Comparison of ENCODE assay signal across 8 cellular contexts in genomic region chr22:39518124-39518786, GRCh38. TPM values are rescaled to one million over a fixed set of nuclear protein-coding genes. Genes with fewer than 3 reads are reported as not detected.
DNase-seq lines count a peak whose midpoint lies in the region; ATAC-seq and TF ChIP-seq lines count a peak whose summit lies in the region.
"Had no signal": no experiment of that assay in that cellular context is flagged by ENCODE, and none has a peak within 500 bp of the region (broad histone marks: within the 10 kb centered on the region; RNA-seq: fewer than 3 reads in every experiment).

No MANE protein-coding gene starts in this region.

- 39 to 48% methylated on average over 5 of the region's 5 CpGs for WGBS in GM23248 (ENCODE audit: low coverage in 1 of 2, low lambda C conversion rate in 2 of 2, missing lambda C conversion rate in 2 of 2), 2 experiments
- 79 to 90% methylated on average over 2 to 5 of the region's 5 CpGs for WGBS in endodermal cell (ENCODE audit: insufficient coverage in 1 of 2, insufficient read length in 1 of 2), 2 experiments

- H4K20me1 ChIP-seq in GM23248 (ENCODE audit: insufficient read depth) = peaks cover 13% of the 10 kb centered on the region; the same call in 1 of the 2 replicates

- peak; percentile 67 for DNase-seq in GM23248
- peak; percentile 44 for DNase-seq in OCI-M1 (lab: John Stamatoyannopoulos, UW)
- DNase-seq in endodermal cell = no peak
- DNase-seq in osteocyte (ENCODE audit: extremely low spot score, unreplicated experiment) = no peak
- no peak for DNase-seq in NCI-H2107 treated with DMSO at 0.1 percent for 48 hours (lab: John Stamatoyannopoulos, UW; ENCODE audit: unreplicated experiment)
- DNase-seq: small intestine had no signal

- peaks cover 62% of the 10 kb centered on the region for H3K36me3 Mint-ChIP-seq in endodermal cell (ENCODE audit: low read depth)
- peaks cover 45% of the 10 kb centered on the region for H3K36me3 Mint-ChIP-seq in osteocyte (ENCODE audit: unreplicated experiment)

- H3F3A ChIP-seq in GM23248 (ENCODE audit: insufficient read depth) = peaks cover 54% of the 10 kb centered on the region

- peak overlapping the region; percentile 100 for H3K27ac Mint-ChIP-seq in endodermal cell
- H3K27ac Mint-ChIP-seq in osteocyte (ENCODE audit: unreplicated experiment) = peak overlapping the region; percentile 95

- ATAC-seq in HG02852 (IDR thresholded peaks at IDR 0.05; ENCODE audit: unreplicated experiment) (no peak), GM21528 (IDR thresholded peaks at IDR 0.05; ENCODE audit: low FRiP score, unreplicated experiment) (no peak)

- H3K4me1 ChIP-seq in GM23248 (ENCODE audit: insufficient read depth) = peaks cover 19% of the 10 kb centered on the region
- H3K4me1 ChIP-seq in endodermal cell (ENCODE audit: control insufficient read depth, insufficient read depth, low read length) = no peaks in the 10 kb centered on the region

- H3K9ac ChIP-seq in GM23248 (peak overlapping the region; percentile 99), endodermal cell (ENCODE audit: extremely low read depth, low read length, poor library complexity, severe bottlenecking) (no peak overlapping the region)

- peaks cover 20% of the 10 kb centered on the region for H3K4me1 Mint-ChIP-seq in endodermal cell
- H3K4me1 Mint-ChIP-seq in osteocyte (ENCODE audit: unreplicated experiment) = peaks cover 44% of the 10 kb centered on the region

- peak overlapping the region; percentile 95 for H3K4me3 Mint-ChIP-seq in endodermal cell
- peak overlapping the region; percentile 92 for H3K4me3 Mint-ChIP-seq in osteocyte (ENCODE audit: unreplicated experiment)

- H3K9me3 ChIP-seq in GM23248 (ENCODE audit: low read depth) (no peaks in the 10 kb centered on the region), endodermal cell (ENCODE audit: control insufficient read depth, low read length) (no peaks in the 10 kb centered on the region)

- H3K79me2 ChIP-seq in GM23248 (ENCODE audit: insufficient read depth) = peaks cover 74% of the 10 kb centered on the region

- H3K27me3 Mint-ChIP-seq in endodermal cell (ENCODE audit: insufficient read depth) = peaks cover 5% of the 10 kb centered on the region
- H3K27me3 Mint-ChIP-seq in osteocyte (ENCODE audit: unreplicated experiment) = no peaks in the 10 kb centered on the region

- TF ChIP-seq CTCF in endodermal cell (conservative IDR thresholded peaks at IDR 0.05) (no peak), osteocyte (IDR thresholded peaks at IDR 0.05) (no peak)

- in situ Hi-C loops in GM23248 (cut with MboI) = loop anchor here (10.0 kb wide), 1 partner anchor 363 kb away; the partner anchor contains the start of gene CBX7

- H3K9me3 Mint-ChIP-seq in endodermal cell (no peaks in the 10 kb centered on the region), osteocyte (ENCODE audit: unreplicated experiment) (no peaks in the 10 kb centered on the region)

- no peaks in the 10 kb centered on the region for H3K9me2 ChIP-seq in GM23248 (ENCODE audit: insufficient read depth)

- H3K36me3 ChIP-seq in GM23248 (ENCODE audit: low read depth) (peaks cover 43% of the 10 kb centered on the region), endodermal cell (ENCODE audit: control insufficient read depth, insufficient read depth, low read length) (peaks cover 71% of the 10 kb centered on the region)

- H3K27me3 ChIP-seq in GM23248 (replicated peaks; ENCODE audit: insufficient read depth) (no peaks in the 10 kb centered on the region), endodermal cell (ENCODE audit: control insufficient read depth, insufficient read depth, low read length, poor library complexity, severe bottlenecking) (no peaks in the 10 kb centered on the region)

- H3K27ac ChIP-seq in GM23248 (peak overlapping the region; percentile 96), endodermal cell (ENCODE audit: low read depth, low read length) (no peak overlapping the region)

- H3K4me3 ChIP-seq in GM23248 (0 out of 2 replicates have a peak overlapping the region, but pooled peaks have one; percentile 86), endodermal cell (ENCODE audit: low read length) (peak overlapping the region; percentile 97)

- H2AFZ ChIP-seq in GM23248 = no peak overlapping the region

- H3K4me2 ChIP-seq in GM23248 (ENCODE audit: unreplicated experiment) = peak overlapping the region; percentile 75

RNA-seq across cellular contexts. Expression of gene ATF4, which starts 2.1 kb away (rescaled TPM):
- total RNA-seq in GM23248 (2014; rRNA removed; shearing (Covaris generic)) = 481 and 529 TPM in 2 replicates
- 282 and 293 TPM in 2 replicates for polyA plus RNA-seq in GM23248 (2016; fragmentation: Nextera tagmentation; extraction: Ambion mirVana)
- 100 to 1,000 TPM; 335 to 341 TPM for total RNA-seq in endodermal cell
- polyA plus RNA-seq in endodermal cell (2013, experiment 1 of 2) = 370 TPM
- polyA plus RNA-seq in endodermal cell (2013, experiment 2 of 2) = 330 TPM
- 408 and 440 TPM in 2 replicates for total RNA-seq in osteocyte

RNA-seq across cellular contexts. Expression of gene RPS19BP1, which starts 14.3 kb away (rescaled TPM):
- total RNA-seq in GM23248 (2014; rRNA removed; shearing (Covaris generic)) = 81.6 and 93.9 TPM in 2 replicates
- polyA plus RNA-seq in GM23248 (2016; fragmentation: Nextera tagmentation; extraction: Ambion mirVana) = 114 and 119 TPM in 2 replicates
- 10 to 100 TPM; 65.5 to 70.3 TPM for total RNA-seq in endodermal cell
- polyA plus RNA-seq in endodermal cell (2013, experiment 1 of 2) = 66.1 TPM
- 59.9 TPM for polyA plus RNA-seq in endodermal cell (2013, experiment 2 of 2)
- total RNA-seq in osteocyte = 51.1 and 53.1 TPM in 2 replicates

RNA-seq across cellular contexts. Expression of gene MIEF1, which starts 16.2 kb away (rescaled TPM):
- 26.2 and 27.1 TPM in 2 replicates for total RNA-seq in GM23248 (2014; rRNA removed; shearing (Covaris generic))
- polyA plus RNA-seq in GM23248 (2016; fragmentation: Nextera tagmentation; extraction: Ambion mirVana) = 20.2 and 20.6 TPM in 2 replicates
- total RNA-seq in endodermal cell = 10 to 100 TPM; 36.0 to 43.3 TPM
- polyA plus RNA-seq in endodermal cell (2013, experiment 1 of 2) = 28.1 TPM
- 26.6 TPM for polyA plus RNA-seq in endodermal cell (2013, experiment 2 of 2)
- 24.8 and 25.8 TPM in 2 replicates for total RNA-seq in osteocyte

RNA-seq across cellular contexts. Expression of gene CACNA1I, which starts 52.3 kb away (rescaled TPM):
- total RNA-seq in GM23248 (2014; rRNA removed; shearing (Covaris generic)) = not detected in 2 replicates
- not detected in 2 replicates for polyA plus RNA-seq in GM23248 (2016; fragmentation: Nextera tagmentation; extraction: Ambion mirVana)
- total RNA-seq in endodermal cell (1 to 10 TPM; 1.2 to 2.2 TPM), osteocyte (0.03 TPM in 2 replicates)
- polyA plus RNA-seq in endodermal cell (2013, experiment 1 of 2) = 0.32 TPM
- polyA plus RNA-seq in endodermal cell (2013, experiment 2 of 2) = 0.29 TPM

Comparison
In these comparisons a context has a peak if more than half of its experiments do, and no peak if none do; other contexts are left out.
1. DNase-seq: peak in GM23248 (single experiment) and OCI-M1 (single experiment); none in endodermal cell (single experiment), osteocyte (single experiment) and NCI-H2107 treated with DMSO at 0.1 percent for 48 hours (single experiment).